2 cellular contexts compared by ENCODE assay signal in the genomic region with DNA sequence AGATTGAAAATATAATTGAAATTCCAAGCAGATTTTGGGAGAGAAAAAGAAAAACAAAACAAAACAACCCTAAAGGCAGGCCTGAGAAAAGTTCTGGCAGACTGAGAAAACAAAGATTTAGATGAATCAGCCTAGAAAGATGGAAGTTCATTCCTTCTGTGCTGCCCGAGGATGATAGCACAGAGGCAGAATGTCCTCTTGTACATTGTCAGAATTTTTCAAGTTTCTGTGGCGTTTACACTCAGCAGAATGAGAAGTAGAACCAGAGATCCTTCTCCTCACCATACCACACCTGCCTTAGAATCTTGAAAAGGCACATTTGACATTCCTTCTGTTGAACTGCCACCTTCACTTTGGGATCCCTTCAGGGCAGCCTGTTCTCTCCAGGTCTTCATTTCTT.
TF ChIP-seq lines count a peak whose summit lies in the region.

No MANE protein-coding gene starts in this region.

TF ChIP-seq in IMR-90, 13 proteins besides CTCF, POLR2A, EP300 and RAD21:
- TF ChIP-seq BHLHE40 (IDR thresholded peaks at IDR 0.05; ENCODE audit: low read depth, low read length) (no peak), CEBPB (IDR thresholded peaks at IDR 0.05; ENCODE audit: low read depth, low read length) (no peak), FOS (IDR thresholded peaks at IDR 0.05; ENCODE audit: low read depth, low read length) (no peak), CHD1 (IDR thresholded peaks at IDR 0.05; ENCODE audit: low read depth, low read length) (no peak), SMC3 (IDR thresholded peaks at IDR 0.05; ENCODE audit: low read depth, low read length) (no peak), MAFK (IDR thresholded peaks at IDR 0.05; ENCODE audit: low read depth, low read length) (no peak), MXI1 (IDR thresholded peaks at IDR 0.05; ENCODE audit: borderline replicate concordance, low read depth, low read length) (no peak), RCOR1 (IDR thresholded peaks at IDR 0.05; ENCODE audit: insufficient replicate concordance, low read length) (no peak), RFX5 (IDR thresholded peaks at IDR 0.05; ENCODE audit: low read depth, low read length) (no peak), NFE2L2 (IDR thresholded peaks at IDR 0.05; ENCODE audit: low read depth, low read length) (no peak)
- TF ChIP-seq, protein P1, sequence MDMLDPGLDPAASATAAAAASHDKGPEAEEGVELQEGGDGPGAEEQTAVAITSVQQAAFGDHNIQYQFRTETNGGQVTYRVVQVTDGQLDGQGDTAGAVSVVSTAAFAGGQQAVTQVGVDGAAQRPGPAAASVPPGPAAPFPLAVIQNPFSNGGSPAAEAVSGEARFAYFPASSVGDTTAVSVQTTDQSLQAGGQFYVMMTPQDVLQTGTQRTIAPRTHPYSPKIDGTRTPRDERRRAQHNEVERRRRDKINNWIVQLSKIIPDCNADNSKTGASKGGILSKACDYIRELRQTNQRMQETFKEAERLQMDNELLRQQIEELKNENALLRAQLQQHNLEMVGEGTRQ (IDR thresholded peaks at IDR 0.05; ENCODE audit: low read depth, low read length), result no peak
- TF ChIP-seq, protein P2, sequence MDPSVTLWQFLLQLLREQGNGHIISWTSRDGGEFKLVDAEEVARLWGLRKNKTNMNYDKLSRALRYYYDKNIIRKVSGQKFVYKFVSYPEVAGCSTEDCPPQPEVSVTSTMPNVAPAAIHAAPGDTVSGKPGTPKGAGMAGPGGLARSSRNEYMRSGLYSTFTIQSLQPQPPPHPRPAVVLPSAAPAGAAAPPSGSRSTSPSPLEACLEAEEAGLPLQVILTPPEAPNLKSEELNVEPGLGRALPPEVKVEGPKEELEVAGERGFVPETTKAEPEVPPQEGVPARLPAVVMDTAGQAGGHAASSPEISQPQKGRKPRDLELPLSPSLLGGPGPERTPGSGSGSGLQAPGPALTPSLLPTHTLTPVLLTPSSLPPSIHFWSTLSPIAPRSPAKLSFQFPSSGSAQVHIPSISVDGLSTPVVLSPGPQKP (IDR thresholded peaks at IDR 0.05; ENCODE audit: borderline replicate concordance, low read depth, low read length), result no peak

TF ChIP-seq in SK-N-SH, 30 proteins besides CTCF, POLR2A, EP300 and RAD21:
- TF ChIP-seq, protein P3, sequence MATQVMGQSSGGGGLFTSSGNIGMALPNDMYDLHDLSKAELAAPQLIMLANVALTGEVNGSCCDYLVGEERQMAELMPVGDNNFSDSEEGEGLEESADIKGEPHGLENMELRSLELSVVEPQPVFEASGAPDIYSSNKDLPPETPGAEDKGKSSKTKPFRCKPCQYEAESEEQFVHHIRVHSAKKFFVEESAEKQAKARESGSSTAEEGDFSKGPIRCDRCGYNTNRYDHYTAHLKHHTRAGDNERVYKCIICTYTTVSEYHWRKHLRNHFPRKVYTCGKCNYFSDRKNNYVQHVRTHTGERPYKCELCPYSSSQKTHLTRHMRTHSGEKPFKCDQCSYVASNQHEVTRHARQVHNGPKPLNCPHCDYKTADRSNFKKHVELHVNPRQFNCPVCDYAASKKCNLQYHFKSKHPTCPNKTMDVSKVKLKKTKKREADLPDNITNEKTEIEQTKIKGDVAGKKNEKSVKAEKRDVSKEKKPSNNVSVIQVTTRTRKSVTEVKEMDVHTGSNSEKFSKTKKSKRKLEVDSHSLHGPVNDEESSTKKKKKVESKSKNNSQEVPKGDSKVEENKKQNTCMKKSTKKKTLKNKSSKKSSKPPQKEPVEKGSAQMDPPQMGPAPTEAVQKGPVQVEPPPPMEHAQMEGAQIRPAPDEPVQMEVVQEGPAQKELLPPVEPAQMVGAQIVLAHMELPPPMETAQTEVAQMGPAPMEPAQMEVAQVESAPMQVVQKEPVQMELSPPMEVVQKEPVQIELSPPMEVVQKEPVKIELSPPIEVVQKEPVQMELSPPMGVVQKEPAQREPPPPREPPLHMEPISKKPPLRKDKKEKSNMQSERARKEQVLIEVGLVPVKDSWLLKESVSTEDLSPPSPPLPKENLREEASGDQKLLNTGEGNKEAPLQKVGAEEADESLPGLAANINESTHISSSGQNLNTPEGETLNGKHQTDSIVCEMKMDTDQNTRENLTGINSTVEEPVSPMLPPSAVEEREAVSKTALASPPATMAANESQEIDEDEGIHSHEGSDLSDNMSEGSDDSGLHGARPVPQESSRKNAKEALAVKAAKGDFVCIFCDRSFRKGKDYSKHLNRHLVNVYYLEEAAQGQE (IDR thresholded peaks at IDR 0.05; ENCODE audit: low read depth, low read length), result no peak
- TF ChIP-seq TAF1 (IDR thresholded peaks at IDR 0.05; ENCODE audit: borderline replicate concordance, low read depth, low read length) (no peak), ELF1 (IDR thresholded peaks at IDR 0.05) (no peak), RXRA (IDR thresholded peaks at IDR 0.05; ENCODE audit: borderline replicate concordance, low read depth) (no peak), RCOR1 (IDR thresholded peaks at IDR 0.05; ENCODE audit: low read length) (no peak)
